In the genomic region with DNA sequence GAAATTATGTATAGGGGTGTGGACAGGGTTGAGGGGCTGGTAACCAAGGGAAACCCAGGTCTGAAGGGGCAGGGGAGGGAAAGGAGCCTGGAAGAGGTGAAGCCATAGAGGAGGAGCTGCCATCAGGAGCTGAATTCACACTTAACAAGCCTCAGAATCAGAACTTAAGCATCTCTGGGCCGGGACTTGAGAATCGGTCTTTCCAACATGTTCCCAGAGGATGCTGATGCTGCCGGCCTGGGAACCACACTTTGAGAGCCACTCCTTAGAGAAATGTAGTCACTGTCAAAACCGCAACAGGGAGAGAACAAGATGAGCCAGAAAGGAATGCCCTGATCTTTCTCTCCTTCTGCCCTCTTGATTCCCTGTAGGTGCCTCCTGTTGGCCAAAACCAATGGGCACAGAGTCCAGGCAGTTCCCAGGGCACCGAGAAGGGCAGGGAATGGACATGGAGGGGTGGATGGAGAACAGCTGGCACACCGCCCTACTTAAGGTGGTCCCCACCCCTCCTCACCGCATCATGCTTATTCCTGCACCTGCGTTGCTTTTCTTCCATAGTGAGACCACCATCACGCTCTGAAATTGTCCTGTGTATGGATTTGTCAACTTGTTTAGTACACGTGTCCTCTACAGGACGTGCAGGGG, we compare ENCODE assay signal across 23 cellular contexts.
"Had no signal": no experiment of that assay in that cellular context is flagged by ENCODE, and none has a peak within 500 bp of the region (broad histone marks: within the 10 kb centered on the region; RNA-seq: fewer than 3 reads in every experiment).

No MANE protein-coding gene starts in this region.

- H3K4me1 Mint-ChIP-seq: mesothelial cell of epicardium; naive B cell; neural crest cell; stimulated activated memory B cell treated with anti-CD40 and anti-IgM and Interleukin-4, amounts not matched to agents 10 μg/mL and 1 μg/mL and 100 μg/mL, for 72 hours had no signal

- H3K9me3 ChIP-seq: mucosa of descending colon, neutrophil, right lobe of liver, testis, upper lobe of left lung, uterus had no signal

- H3K27ac Mint-ChIP-seq: effector memory CD8-positive, alpha-beta T cell; memory B cell; mesothelial cell of epicardium; naive B cell; natural killer cell treated with Interleukin-12 subunit alpha and Interleukin-12 subunit beta and Interleukin-15 and Interleukin-18, amount 100 ng/mL, for 72 hours; stimulated activated memory B cell treated with anti-CD40 and anti-IgM and Interleukin-4, amounts not matched to agents 10 μg/mL and 1 μg/mL and 100 μg/mL, for 72 hours had no signal

- H3K36me3 ChIP-seq: neutrophil, right lobe of liver, tibial artery, upper lobe of left lung, uterus had no signal

- DNase-seq: cortex of kidney; effector memory CD8-positive, alpha-beta T cell; head of caudate nucleus; kidney; mucosa of descending colon; naive B cell; retina; stimulated activated CD4-positive, alpha-beta T cell treated with anti-CD3 and anti-CD28 coated beads, Interleukin-4, amount 100 ng/mL, for 4 hours; stimulated activated naive CD8-positive, alpha-beta T cell treated with anti-CD3 and anti-CD28 coated beads, Interleukin-15, Interleukin-2, amounts not matched to agents 100 U/mL and 50 U/mL, for 24 hours; substantia nigra; testis; tibial artery; upper lobe of left lung; uterus had no signal

- H3K27me3 ChIP-seq: right lobe of liver, testis, tibial artery, upper lobe of left lung, uterus had no signal

- H3K4me1 ChIP-seq: right lobe of liver, testis, upper lobe of left lung, uterus had no signal

- ATAC-seq: effector memory CD8-positive, alpha-beta T cell; left lobe of liver; mucosa of descending colon; natural killer cell treated with Interleukin-12 subunit alpha and Interleukin-12 subunit beta and Interleukin-15 and Interleukin-18, amount 100 ng/mL, for 72 hours; right lobe of liver; stimulated activated memory B cell treated with anti-CD40 and anti-IgM and Interleukin-4, amounts not matched to agents 10 μg/mL and 1 μg/mL and 100 μg/mL, for 72 hours; stimulated activated naive CD8-positive, alpha-beta T cell treated with anti-CD3 and anti-CD28 coated beads, Interleukin-15, Interleukin-2, amounts not matched to agents 100 U/mL and 50 U/mL, for 24 hours had no signal

- H3K36me3 Mint-ChIP-seq: mesothelial cell of epicardium; naive B cell; natural killer cell treated with Interleukin-12 subunit alpha and Interleukin-12 subunit beta and Interleukin-15 and Interleukin-18, amount 100 ng/mL, for 72 hours; stimulated activated memory B cell treated with anti-CD40 and anti-IgM and Interleukin-4, amounts not matched to agents 10 μg/mL and 1 μg/mL and 100 μg/mL, for 72 hours had no signal

- H3K4me3 ChIP-seq: lung, mucosa of descending colon, right lobe of liver, testis, tibial artery, upper lobe of left lung, uterus had no signal

- H3K4me3 Mint-ChIP-seq: effector memory CD8-positive, alpha-beta T cell; memory B cell; mesothelial cell of epicardium; natural killer cell treated with Interleukin-12 subunit alpha and Interleukin-12 subunit beta and Interleukin-15 and Interleukin-18, amount 100 ng/mL, for 72 hours; neural crest cell; stimulated activated memory B cell treated with anti-CD40 and anti-IgM and Interleukin-4, amounts not matched to agents 10 μg/mL and 1 μg/mL and 100 μg/mL, for 72 hours had no signal

- H3K9me3 Mint-ChIP-seq: effector memory CD8-positive, alpha-beta T cell; natural killer cell treated with Interleukin-12 subunit alpha and Interleukin-12 subunit beta and Interleukin-15 and Interleukin-18, amount 100 ng/mL, for 72 hours; neural crest cell; stimulated activated memory B cell treated with anti-CD40 and anti-IgM and Interleukin-4, amounts not matched to agents 10 μg/mL and 1 μg/mL and 100 μg/mL, for 72 hours had no signal

- H3K27ac ChIP-seq: neutrophil, right lobe of liver, testis, tibial artery, upper lobe of left lung, uterus had no signal
